23 cellular contexts compared by ENCODE assay signal in the genomic region with DNA sequence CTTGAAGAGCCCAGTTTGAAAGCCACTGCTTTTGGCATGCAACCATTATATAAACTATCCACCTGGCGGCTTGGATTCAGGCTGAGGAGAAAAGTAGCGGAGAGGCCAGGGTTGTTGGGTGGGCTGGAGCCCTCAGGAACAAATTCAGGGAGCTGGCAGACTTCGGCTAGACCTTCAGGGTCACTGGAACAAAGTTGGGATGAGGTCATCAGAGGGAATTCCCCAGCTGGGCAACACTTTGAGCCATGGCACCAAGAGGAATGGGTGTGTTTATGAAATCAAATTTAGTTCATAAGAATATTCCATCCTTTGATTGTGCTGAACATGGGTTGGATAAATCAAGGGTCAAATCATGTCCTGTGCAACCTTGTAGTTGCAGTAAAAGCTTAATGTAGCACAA. TPM values are rescaled to one million over a fixed set of nuclear protein-coding genes. Genes with fewer than 3 reads are reported as not detected.
DNase-seq lines count a peak whose midpoint lies in the region; ATAC-seq and FAIRE-seq lines count a peak whose summit lies in the region.
"Had no signal": no experiment of that assay in that cellular context is flagged by ENCODE, and none has a peak within 500 bp of the region (broad histone marks: within the 10 kb centered on the region; RNA-seq: fewer than 3 reads in every experiment).

No MANE protein-coding gene starts in this region.

- no peak for FAIRE-seq in RCC 7860 (lab: Jason Lieb, UNC)
- FAIRE-seq: islet of Langerhans had no signal

- in situ Hi-C loops in G401 (cut with HindIII; ENCODE audit: low sequenced_read_pairs): no loop called here

- DNase-seq in activated naive CD4-positive, alpha-beta T cell treated with anti-CD3 and anti-CD28 coated beads, Interleukin-2, amount 50 U/mL, for 16 hours: no peak
- peak; percentile 6 for DNase-seq in RCC 7860 (ENCODE audit: low spot score)
- DNase-seq in kidney glomerular epithelial cell (lab: John Stamatoyannopoulos, UW): peak; percentile 0
- DNase-seq in pons (ENCODE audit: low spot score): no peak
- no peak for DNase-seq in activated effector memory CD4-positive, alpha-beta T cell treated with Interleukin-2 at 50 U/mL for 16 hours
- no peak for DNase-seq in G401 (ENCODE audit: low spot score)
- DNase-seq: activated CD4-positive, alpha-beta T cell treated with anti-CD3 and anti-CD28 coated beads, Interleukin-2, amount 50 U/mL, for 1 hour; activated gamma-delta T cell treated with Interleukin-2 at 50 U/mL for 16 hours; BE2C; Caco-2; caudate nucleus; HCEC 1CT; lower lobe of right lung; NCI-H1105 treated with DMSO at 0.1 percent for 48 hours; NCI-H2029 treated with DMSO at 0.1 percent for 48 hours; NCI-H2227 treated with DMSO at 0.1 percent for 48 hours; NCI-H774; stimulated activated CD4-positive, alpha-beta T cell treated with anti-CD3 and anti-CD28 coated beads, Interleukin-2, amount 100 ng/mL, for 48 hours; stimulated activated naive B cell treated with anti-CD40 and anti-IgM and Interleukin-4, amounts not matched to agents 10 μg/mL and 1 μg/mL and 100 μg/mL, for 72 hours had no signal

- no peaks in the 10 kb centered on the region for H3K27me3 Mint-ChIP-seq in activated naive CD4-positive, alpha-beta T cell treated with anti-CD3 and anti-CD28 coated beads, Interleukin-2, amount 50 U/mL, for 24 hours
- H3K27me3 Mint-ChIP-seq in stimulated activated memory B cell treated with anti-CD40 and anti-IgM and Interleukin-4, amounts not matched to agents 10 μg/mL and 1 μg/mL and 100 μg/mL, for 72 hours: no peaks in the 10 kb centered on the region
- H3K27me3 Mint-ChIP-seq: stimulated activated naive B cell treated with anti-CD40 and anti-IgM and Interleukin-4, amounts not matched to agents 10 μg/mL and 1 μg/mL and 100 μg/mL, for 72 hours had no signal

- peaks cover 43% of the 10 kb centered on the region for H3K4me1 Mint-ChIP-seq in activated naive CD4-positive, alpha-beta T cell treated with anti-CD3 and anti-CD28 coated beads, Interleukin-2, amount 50 U/mL, for 24 hours
- peaks cover 34% of the 10 kb centered on the region for H3K4me1 Mint-ChIP-seq in stimulated activated memory B cell treated with anti-CD40 and anti-IgM and Interleukin-4, amounts not matched to agents 10 μg/mL and 1 μg/mL and 100 μg/mL, for 72 hours

- no peak overlapping the region for H3K4me3 Mint-ChIP-seq in activated naive CD4-positive, alpha-beta T cell treated with anti-CD3 and anti-CD28 coated beads, Interleukin-2, amount 50 U/mL, for 24 hours
- no peak overlapping the region for H3K4me3 Mint-ChIP-seq in stimulated activated memory B cell treated with anti-CD40 and anti-IgM and Interleukin-4, amounts not matched to agents 10 μg/mL and 1 μg/mL and 100 μg/mL, for 72 hours
- H3K4me3 Mint-ChIP-seq: stimulated activated naive B cell treated with anti-CD40 and anti-IgM and Interleukin-4, amounts not matched to agents 10 μg/mL and 1 μg/mL and 100 μg/mL, for 72 hours had no signal

- ATAC-seq in stimulated activated memory B cell treated with anti-CD40 and anti-IgM and Interleukin-4, amounts not matched to agents 10 μg/mL and 1 μg/mL and 100 μg/mL, for 72 hours: no peak
- ATAC-seq: SK-N-SH treated with all-trans-retinoic acid at 6 μM for 48 hours; stimulated activated naive B cell treated with anti-CD40 and anti-IgM and Interleukin-4, amounts not matched to agents 10 μg/mL and 1 μg/mL and 100 μg/mL, for 72 hours had no signal

- no peaks in the 10 kb centered on the region for H3K36me3 Mint-ChIP-seq in activated naive CD4-positive, alpha-beta T cell treated with anti-CD3 and anti-CD28 coated beads, Interleukin-2, amount 50 U/mL, for 24 hours
- peaks cover 2% of the 10 kb centered on the region for H3K36me3 Mint-ChIP-seq in stimulated activated memory B cell treated with anti-CD40 and anti-IgM and Interleukin-4, amounts not matched to agents 10 μg/mL and 1 μg/mL and 100 μg/mL, for 72 hours

- peak overlapping the region; percentile 72 for H3K27ac Mint-ChIP-seq in activated naive CD4-positive, alpha-beta T cell treated with anti-CD3 and anti-CD28 coated beads, Interleukin-2, amount 50 U/mL, for 24 hours
- peak overlapping the region; percentile 44 for H3K27ac Mint-ChIP-seq in stimulated activated memory B cell treated with anti-CD40 and anti-IgM and Interleukin-4, amounts not matched to agents 10 μg/mL and 1 μg/mL and 100 μg/mL, for 72 hours
- H3K27ac Mint-ChIP-seq: stimulated activated naive B cell treated with anti-CD40 and anti-IgM and Interleukin-4, amounts not matched to agents 10 μg/mL and 1 μg/mL and 100 μg/mL, for 72 hours had no signal

- H3K9me3 Mint-ChIP-seq in activated naive CD4-positive, alpha-beta T cell treated with anti-CD3 and anti-CD28 coated beads, Interleukin-2, amount 50 U/mL, for 24 hours: no peaks in the 10 kb centered on the region
- no peaks in the 10 kb centered on the region for H3K9me3 Mint-ChIP-seq in stimulated activated memory B cell treated with anti-CD40 and anti-IgM and Interleukin-4, amounts not matched to agents 10 μg/mL and 1 μg/mL and 100 μg/mL, for 72 hours
- H3K9me3 Mint-ChIP-seq: stimulated activated naive B cell treated with anti-CD40 and anti-IgM and Interleukin-4, amounts not matched to agents 10 μg/mL and 1 μg/mL and 100 μg/mL, for 72 hours had no signal

RNA-seq across cellular contexts. Expression of a gene that starts 22.0 kb away (rescaled TPM):
- total RNA-seq in G401 (2014; rRNA removed; shearing (Covaris generic)): 4.8 and 10.9 TPM in 2 replicates

Comparison
In these comparisons a context has a peak if more than half of its experiments do, and no peak if none do; other contexts are left out.
1. DNase-seq: peak in RCC 7860 (single experiment) and kidney glomerular epithelial cell (single experiment); none in activated naive CD4-positive, alpha-beta T cell treated with anti-CD3 and anti-CD28 coated beads, Interleukin-2, amount 50 U/mL, for 16 hours (single experiment), pons (single experiment), activated effector memory CD4-positive, alpha-beta T cell treated with Interleukin-2 at 50 U/mL for 16 hours (single experiment) and G401 (single experiment).